8 cellular contexts compared by ENCODE assay signal in the genomic region with DNA sequence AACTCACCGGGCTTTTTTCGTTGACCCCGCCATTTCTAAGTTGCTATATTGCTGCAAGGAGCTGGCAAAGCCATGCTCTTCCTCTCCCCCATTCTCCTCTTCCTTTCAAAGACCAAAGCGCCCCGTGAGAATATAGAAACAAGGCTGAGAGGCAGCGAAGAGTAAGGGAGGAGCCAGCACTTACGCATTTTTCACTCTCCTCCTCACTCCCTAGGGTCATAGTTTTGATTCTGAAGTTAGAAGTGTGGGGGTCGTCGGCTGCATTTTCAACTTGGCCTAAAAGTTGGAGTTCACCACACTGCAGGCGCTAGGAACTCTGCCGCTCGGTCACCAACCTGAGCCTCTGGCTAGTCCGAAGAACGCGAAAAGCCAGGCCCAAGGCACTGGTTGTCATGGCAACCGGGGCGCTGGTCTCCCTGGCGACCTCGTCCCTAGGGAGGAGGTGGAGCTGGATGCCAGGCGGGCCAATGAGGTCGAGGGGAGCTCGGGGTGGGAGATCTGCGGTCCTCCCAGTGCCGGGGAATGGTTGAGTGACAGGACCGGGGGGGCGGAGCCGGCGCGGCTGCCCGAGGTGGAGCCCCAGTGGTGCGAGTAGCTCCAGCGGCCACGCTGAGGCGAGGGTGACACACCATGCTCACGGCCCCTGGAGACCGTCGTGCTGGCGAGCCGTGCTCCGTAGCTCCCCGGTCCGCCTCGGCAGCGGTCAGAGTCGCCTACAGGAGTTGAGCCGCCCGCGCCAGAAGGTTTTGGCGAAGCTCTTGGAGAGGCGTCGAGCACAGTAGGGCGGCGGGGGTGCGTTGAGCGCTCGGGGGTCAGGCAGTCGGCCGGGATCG.
DNase-seq lines count a peak whose midpoint lies in the region; ATAC-seq and TF ChIP-seq lines count a peak whose summit lies in the region.

A gene with protein sequence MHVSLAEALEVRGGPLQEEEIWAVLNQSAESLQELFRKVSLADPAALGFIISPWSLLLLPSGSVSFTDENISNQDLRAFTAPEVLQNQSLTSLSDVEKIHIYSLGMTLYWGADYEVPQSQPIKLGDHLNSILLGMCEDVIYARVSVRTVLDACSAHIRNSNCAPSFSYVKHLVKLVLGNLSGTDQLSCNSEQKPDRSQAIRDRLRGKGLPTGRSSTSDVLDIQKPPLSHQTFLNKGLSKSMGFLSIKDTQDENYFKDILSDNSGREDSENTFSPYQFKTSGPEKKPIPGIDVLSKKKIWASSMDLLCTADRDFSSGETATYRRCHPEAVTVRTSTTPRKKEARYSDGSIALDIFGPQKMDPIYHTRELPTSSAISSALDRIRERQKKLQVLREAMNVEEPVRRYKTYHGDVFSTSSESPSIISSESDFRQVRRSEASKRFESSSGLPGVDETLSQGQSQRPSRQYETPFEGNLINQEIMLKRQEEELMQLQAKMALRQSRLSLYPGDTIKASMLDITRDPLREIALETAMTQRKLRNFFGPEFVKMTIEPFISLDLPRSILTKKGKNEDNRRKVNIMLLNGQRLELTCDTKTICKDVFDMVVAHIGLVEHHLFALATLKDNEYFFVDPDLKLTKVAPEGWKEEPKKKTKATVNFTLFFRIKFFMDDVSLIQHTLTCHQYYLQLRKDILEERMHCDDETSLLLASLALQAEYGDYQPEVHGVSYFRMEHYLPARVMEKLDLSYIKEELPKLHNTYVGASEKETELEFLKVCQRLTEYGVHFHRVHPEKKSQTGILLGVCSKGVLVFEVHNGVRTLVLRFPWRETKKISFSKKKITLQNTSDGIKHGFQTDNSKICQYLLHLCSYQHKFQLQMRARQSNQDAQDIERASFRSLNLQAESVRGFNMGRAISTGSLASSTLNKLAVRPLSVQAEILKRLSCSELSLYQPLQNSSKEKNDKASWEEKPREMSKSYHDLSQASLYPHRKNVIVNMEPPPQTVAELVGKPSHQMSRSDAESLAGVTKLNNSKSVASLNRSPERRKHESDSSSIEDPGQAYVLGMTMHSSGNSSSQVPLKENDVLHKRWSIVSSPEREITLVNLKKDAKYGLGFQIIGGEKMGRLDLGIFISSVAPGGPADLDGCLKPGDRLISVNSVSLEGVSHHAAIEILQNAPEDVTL (N-terminal part only) (plus strand): TSS at position 590 of the 833 bp plus-strand sequence. CDS start 40,942 bp downstream, outside the sequence.

- H3K4me1 Mint-ChIP-seq in T-helper 2 cell treated with Interferon-gamma antibody and Interleukin-4, amounts not matched to agents 5 μg/mL and 100 μg/mL, for 36 hours (ENCODE audit: low read depth): peaks cover 13% of the 10 kb centered on the region

- H3K27ac Mint-ChIP-seq in T-helper 2 cell treated with Interferon-gamma antibody and Interleukin-4, amounts not matched to agents 5 μg/mL and 100 μg/mL, for 36 hours: no peak within 1 kb of the TSS

- in situ Hi-C loops in astrocyte of the spinal cord (cut with HindIII; ENCODE audit: low sequenced_read_pairs): no loop called here

- peak; percentile 98 for ATAC-seq in HG02610 (IDR thresholded peaks at IDR 0.05; ENCODE audit: unreplicated experiment)

- no peaks in the 10 kb centered on the region for H3K9me3 Mint-ChIP-seq in T-helper 2 cell treated with Interferon-gamma antibody and Interleukin-4, amounts not matched to agents 5 μg/mL and 100 μg/mL, for 36 hours

- TF ChIP-seq CTCF in astrocyte of the spinal cord (IDR thresholded peaks at IDR 0.05; ENCODE audit: low read depth, low read length): no peak

- no peaks in the 10 kb centered on the region for H3K36me3 Mint-ChIP-seq in T-helper 2 cell treated with Interferon-gamma antibody and Interleukin-4, amounts not matched to agents 5 μg/mL and 100 μg/mL, for 36 hours (ENCODE audit: low read depth)

- H3K4me3 ChIP-seq in GM08714 (ENCODE audit: low read length) (peak within 1 kb of the TSS; percentile 78), astrocyte of the spinal cord (ENCODE audit: low read depth, low read length) (peak within 1 kb of the TSS; percentile 87)

- peaks cover 53% of the 10 kb centered on the region for H3K27me3 Mint-ChIP-seq in T-helper 2 cell treated with Interferon-gamma antibody and Interleukin-4, amounts not matched to agents 5 μg/mL and 100 μg/mL, for 36 hours (ENCODE audit: low read depth)

- DNase-seq in NCI-H1436 (lab: John Stamatoyannopoulos, UW) (peak; percentile 98), astrocyte of the spinal cord (ENCODE audit: low read depth, low spot score) (peak; percentile 99), hippocampal formation (lab: John Stamatoyannopoulos, UW) (peak; percentile 99), putamen (ENCODE audit: low spot score) (peak; percentile 99)
- DNase-seq in T-helper 2 cell treated with Interferon-gamma antibody and Interleukin-4, amounts not matched to agents 5 μg/mL and 100 μg/mL, for 36 hours (ENCODE audit: low spot score): peak; percentile 63
- DNase-seq in effector CD8-positive, alpha-beta T cell (lab: John Stamatoyannopoulos, UW): no peak

- H3K4me3 Mint-ChIP-seq in T-helper 2 cell treated with Interferon-gamma antibody and Interleukin-4, amounts not matched to agents 5 μg/mL and 100 μg/mL, for 36 hours: peak within 1 kb of the TSS; percentile 80
